In the genomic region with DNA sequence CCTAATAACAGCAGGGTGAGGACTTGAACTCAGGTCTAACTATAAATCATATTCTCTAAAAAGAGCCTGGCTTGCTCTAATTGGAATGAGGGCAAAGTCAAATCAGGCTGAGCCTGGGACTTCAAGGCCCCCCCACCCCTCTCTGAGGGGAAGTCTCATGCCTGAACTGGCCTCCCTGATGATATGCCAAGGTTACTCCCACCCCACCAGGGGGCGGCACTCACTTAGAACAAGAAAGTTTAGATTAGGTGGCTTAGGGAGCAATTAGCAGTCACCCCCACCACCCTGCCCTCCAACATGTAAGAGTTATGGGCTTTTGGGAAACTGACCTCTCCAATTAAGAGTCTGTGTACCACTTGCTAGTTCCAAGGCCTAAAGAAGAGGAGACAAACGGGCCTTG, we compare ENCODE assay signal across 8 cellular contexts. TPM values are rescaled to one million over a fixed set of nuclear protein-coding genes. Genes with fewer than 3 reads are reported as not detected.
DNase-seq lines count a peak whose midpoint lies in the region; FAIRE-seq and TF ChIP-seq lines count a peak whose summit lies in the region.

No MANE protein-coding gene starts in this region.

- no peaks in the 10 kb centered on the region for H3K27me3 ChIP-seq in keratinocyte (ENCODE audit: control insufficient read depth, extremely low read depth, insufficient read depth, low read length)

- no peaks in the 10 kb centered on the region for H4K20me1 ChIP-seq in keratinocyte (ENCODE audit: control insufficient read depth, extremely low read depth, insufficient read depth, low read length)

- no peaks in the 10 kb centered on the region for H3K79me2 ChIP-seq in keratinocyte (ENCODE audit: control insufficient read depth, insufficient read depth, low read length)

- FAIRE-seq in HTR-8/SVneo (lab: Jason Lieb, UNC) (peak; percentile 40), keratinocyte (lab: Jason Lieb, UNC) (no peak)

- dilution Hi-C loops in keratinocyte (cut with MboI; ENCODE audit: extremely low pct_ligation_motif_present, low sequenced_read_pairs), result no loop called here

- H2AFZ ChIP-seq in keratinocyte (ENCODE audit: control insufficient read depth, low read length), result no peak overlapping the region

- H3K9me3 ChIP-seq in keratinocyte (ENCODE audit: control insufficient read depth, low read depth, low read length), result no peaks in the 10 kb centered on the region

- no peak overlapping the region for H3K4me3 ChIP-seq in keratinocyte (ENCODE audit: control insufficient read depth in 2 of 3, extremely low read depth in 1 of 3, insufficient read depth in 2 of 3, low read depth in 1 of 3, low read length in 3 of 3)

- peak; percentile 27 to 53 (median 36) for TF ChIP-seq CTCF in keratinocyte (optimal IDR thresholded peaks at IDR 0.05 in 1 of 3, IDR thresholded peaks at IDR 0.05 in 1 of 3, conservative IDR thresholded peaks at IDR 0.05 in 1 of 3; ENCODE audit: extremely low read depth in 1 of 3, insufficient read depth in 2 of 3, low read length in 3 of 3)

- no peak overlapping the region for H3K4me2 ChIP-seq in keratinocyte (ENCODE audit: control insufficient read depth, extremely low read depth, insufficient read depth, low read depth, low read length)

- H3K9ac ChIP-seq in keratinocyte (ENCODE audit: control insufficient read depth, extremely low read depth, insufficient read depth, low read length), result no peak overlapping the region

- no peak overlapping the region for H3K27ac ChIP-seq in keratinocyte (ENCODE audit: control insufficient read depth, insufficient read depth, low read length)

- H3K4me1 ChIP-seq in keratinocyte (ENCODE audit: control insufficient read depth, extremely low read depth, insufficient read depth, low read length), result no peaks in the 10 kb centered on the region

- no peaks in the 10 kb centered on the region for H3K9me1 ChIP-seq in keratinocyte (ENCODE audit: control insufficient read depth, extremely low read depth, insufficient read depth, low read length)

- H3K36me3 ChIP-seq in keratinocyte (ENCODE audit: control insufficient read depth in 2 of 2, extremely low read depth in 1 of 2, insufficient read depth in 2 of 2, low read length in 2 of 2), result no peaks in the 10 kb centered on the region

- DNase-seq in GDM1 (lab: John Stamatoyannopoulos, UW), result peak; percentile 73
- DNase-seq in HTR-8/SVneo (ENCODE audit: insufficient read length, low spot score), result no peak
- peak; percentile 83 for DNase-seq in T-helper 9 cell
- DNase-seq in astrocyte of the hippocampus (ENCODE audit: low read depth, low spot score), result peak; percentile 23
- DNase-seq in keratinocyte (ENCODE audit: low read depth, low spot score), result peak; percentile 2
- peak; percentile 53 to 59 for DNase-seq in stimulated activated CD4-positive, alpha-beta T cell treated with anti-CD3 and anti-CD28 coated beads, Interleukin-4, amount 100 ng/mL, for 48 hours (ENCODE audit: low read depth in 2 of 2)
- DNase-seq in cortex of kidney (lab: John Stamatoyannopoulos, UW), result no peak
- DNase-seq in GOT3 (lab: John Stamatoyannopoulos, UW), result no peak

RNA-seq across cellular contexts. Expression of gene FOXO4, which starts 2.7 kb away (rescaled TPM):
- polyA plus RNA-seq in keratinocyte, result 1.5 to 3.2 TPM (median 1.6 TPM) in 3 replicates
- polyA plus RNA-seq in keratinocyte (2011; ENCODE audit: low read depth), result 3.3 TPM
- 1.9 and 2.4 TPM in 2 replicates for polyA plus RNA-seq in keratinocyte (2011; cell fraction: cytosol; rRNA removed)
- 6.4 and 7.0 TPM in 2 replicates for polyA plus RNA-seq in keratinocyte (2011; cell fraction: nucleus; rRNA removed)
- polyA plus RNA-seq in keratinocyte (2012; ENCODE audit: low replicate concordance), result 2.8 and 5.0 TPM in 2 replicates
- polyA minus RNA-seq in keratinocyte, result 1.5 to 6.5 TPM (median 2.3 TPM) in 3 replicates
- 2.7 TPM for polyA minus RNA-seq in keratinocyte (2011; cell fraction: cytosol; rRNA and poly(A)+ RNA removed)
- polyA minus RNA-seq in keratinocyte (2011; cell fraction: nucleus; rRNA and poly(A)+ RNA removed), result 1.2 and 1.4 TPM in 2 replicates

RNA-seq across cellular contexts. Expression of gene CXorf65, which starts 8.2 kb away (rescaled TPM):
- polyA plus RNA-seq in keratinocyte, result not detected in 3 replicates
- not detected for polyA plus RNA-seq in keratinocyte (2011; ENCODE audit: low read depth)
- not detected in 2 replicates for polyA plus RNA-seq in keratinocyte (2011; cell fraction: cytosol; rRNA removed)
- polyA plus RNA-seq in keratinocyte (2011; cell fraction: nucleus; rRNA removed), result not detected in 2 replicates
- not detected in 2 replicates for polyA plus RNA-seq in keratinocyte (2012; ENCODE audit: low replicate concordance)
- not detected in 3 replicates for polyA minus RNA-seq in keratinocyte
- not detected for polyA minus RNA-seq in keratinocyte (2011; cell fraction: cytosol; rRNA and poly(A)+ RNA removed)
- polyA minus RNA-seq in keratinocyte (2011; cell fraction: nucleus; rRNA and poly(A)+ RNA removed), result not detected in 2 replicates

RNA-seq across cellular contexts. Expression of gene IL2RG, which starts 13.1 kb away (rescaled TPM):
- 0.12 to 0.42 TPM (median 0.26 TPM) in 3 replicates for polyA plus RNA-seq in keratinocyte
- polyA plus RNA-seq in keratinocyte (2011; ENCODE audit: low read depth), result 0.66 TPM
- 0.09 and 0.21 TPM in 2 replicates for polyA plus RNA-seq in keratinocyte (2011; cell fraction: cytosol; rRNA removed)
- 0.25 and 0.40 TPM in 2 replicates for polyA plus RNA-seq in keratinocyte (2011; cell fraction: nucleus; rRNA removed)
- 0.15 and 0.66 TPM in 2 replicates for polyA plus RNA-seq in keratinocyte (2012; ENCODE audit: low replicate concordance)
- 5.9 TPM in 1 of 3 replicates, not detected in the others for polyA minus RNA-seq in keratinocyte
- not detected for polyA minus RNA-seq in keratinocyte (2011; cell fraction: cytosol; rRNA and poly(A)+ RNA removed)
- not detected in 2 replicates for polyA minus RNA-seq in keratinocyte (2011; cell fraction: nucleus; rRNA and poly(A)+ RNA removed)

RNA-seq across cellular contexts. Expression of gene MED12, which starts 20.1 kb away (rescaled TPM):
- 4.2 to 7.1 TPM (median 4.5 TPM) in 3 replicates for polyA plus RNA-seq in keratinocyte
- 9.7 TPM for polyA plus RNA-seq in keratinocyte (2011; ENCODE audit: low read depth)
- 4.0 and 4.4 TPM in 2 replicates for polyA plus RNA-seq in keratinocyte (2011; cell fraction: cytosol; rRNA removed)
- 29.0 and 37.2 TPM in 2 replicates for polyA plus RNA-seq in keratinocyte (2011; cell fraction: nucleus; rRNA removed)
- polyA plus RNA-seq in keratinocyte (2012; ENCODE audit: low replicate concordance), result 7.5 and 8.8 TPM in 2 replicates
- polyA minus RNA-seq in keratinocyte, result 17.6 to 143 TPM (median 35.8 TPM) in 3 replicates
- polyA minus RNA-seq in keratinocyte (2011; cell fraction: cytosol; rRNA and poly(A)+ RNA removed), result 14.6 TPM
- polyA minus RNA-seq in keratinocyte (2011; cell fraction: nucleus; rRNA and poly(A)+ RNA removed), result 30.2 and 54.8 TPM in 2 replicates

RNA-seq across cellular contexts. Expression of gene SNX12, which starts 30.2 kb away (rescaled TPM):
- polyA plus RNA-seq in keratinocyte, result 78.8 to 94.0 TPM (median 83.7 TPM) in 3 replicates
- polyA plus RNA-seq in keratinocyte (2011; ENCODE audit: low read depth), result 43.5 TPM
- polyA plus RNA-seq in keratinocyte (2011; cell fraction: cytosol; rRNA removed), result 82.5 and 90.0 TPM in 2 replicates
- 50.4 and 54.8 TPM in 2 replicates for polyA plus RNA-seq in keratinocyte (2011; cell fraction: nucleus; rRNA removed)
- 43.6 and 82.8 TPM in 2 replicates for polyA plus RNA-seq in keratinocyte (2012; ENCODE audit: low replicate concordance)
- 71.4 to 105 TPM (median 90.9 TPM) in 3 replicates for polyA minus RNA-seq in keratinocyte
- polyA minus RNA-seq in keratinocyte (2011; cell fraction: cytosol; rRNA and poly(A)+ RNA removed), result 87.1 TPM
- polyA minus RNA-seq in keratinocyte (2011; cell fraction: nucleus; rRNA and poly(A)+ RNA removed), result 25.4 and 29.2 TPM in 2 replicates

Comparison
In these comparisons a context has a peak if more than half of its experiments do, and no peak if none do; other contexts are left out.
1. DNase-seq: peak in GDM1 (single experiment), T-helper 9 cell (single experiment), astrocyte of the hippocampus (single experiment), keratinocyte (single experiment) and stimulated activated CD4-positive, alpha-beta T cell treated with anti-CD3 and anti-CD28 coated beads, Interleukin-4, amount 100 ng/mL, for 48 hours (2 of 2); none in HTR-8/SVneo (single experiment), cortex of kidney (single experiment) and GOT3 (single experiment).